Comparison of ENCODE assay signal across 8 cellular contexts in genomic region chr14:20412876-20413784, GRCh38. TPM values are rescaled to one million over a fixed set of nuclear protein-coding genes. Genes with fewer than 3 reads are reported as not detected.
DNase-seq lines count a peak whose midpoint lies in the region; ATAC-seq, FAIRE-seq and TF ChIP-seq lines count a peak whose summit lies in the region.

TSS of gene TEP1 (minus strand) at chr14:20413501. CDS start at chr14:20408439, 5,062 bp downstream.

- ATAC-seq in GM18909 (IDR thresholded peaks at IDR 0.05; ENCODE audit: poor library complexity, unreplicated experiment) (peak; percentile 79), HG03280 (IDR thresholded peaks at IDR 0.05; ENCODE audit: unreplicated experiment) (peak; percentile 73)

- POLR2A ChIA-PET in AG04450 (lab: Yijun Ruan, JAX), result interaction anchor here (0.6 to 2.3 kb wide), 7 partner anchors 22 to 269 kb away, joined by 3 to 19 read pairs (median 4); partner anchors contain the start of genes APEX1, OSGEP, PARP2 and PNP

- peaks cover 0 to 2% of the 10 kb centered on the region in 2 experiments for H3K36me3 ChIP-seq in keratinocyte (ENCODE audit: control insufficient read depth in 2 of 2, extremely low read depth in 1 of 2, insufficient read depth in 2 of 2, low read length in 2 of 2)

- no peaks in the 10 kb centered on the region for H3K9me1 ChIP-seq in keratinocyte (ENCODE audit: control insufficient read depth, extremely low read depth, insufficient read depth, low read length)

- H3K27ac ChIP-seq in AG04450 (ENCODE audit: low read depth, low read length), result peak within 1 kb of the TSS; percentile 94
- peak within 1 kb of the TSS; percentile 83 for H3K27ac ChIP-seq in keratinocyte (ENCODE audit: control insufficient read depth, insufficient read depth, low read length)

- no peaks in the 10 kb centered on the region for H4K20me1 ChIP-seq in keratinocyte (ENCODE audit: control insufficient read depth, extremely low read depth, insufficient read depth, low read length)

- CTCF ChIA-PET in AG04450 (lab: Charles Lee), result interaction anchor here (0.6 to 4.4 kb wide), 8 partner anchors 9 to 195 kb away, joined by 3 to 58 read pairs (median 34); partner anchors contain the start of genes APEX1, KLHL33 and OSGEP

- H3K4me3 ChIP-seq in AG04450 (ENCODE audit: low read depth, low read length), result peak within 1 kb of the TSS; percentile 88
- H3K4me3 ChIP-seq in keratinocyte (ENCODE audit: control insufficient read depth in 2 of 3, extremely low read depth in 1 of 3, insufficient read depth in 2 of 3, low read depth in 1 of 3, low read length in 3 of 3), result peak within 1 kb of the TSS; percentile 72 to 93 (median 82)

- peaks cover 6% of the 10 kb centered on the region for H3K4me1 ChIP-seq in keratinocyte (ENCODE audit: control insufficient read depth, extremely low read depth, insufficient read depth, low read length)

- peak within 1 kb of the TSS; percentile 97 for H2AFZ ChIP-seq in keratinocyte (ENCODE audit: control insufficient read depth, low read length)

- H3K27me3 ChIP-seq in AG04450 (ENCODE audit: control insufficient read depth, insufficient read depth, low read length) (no peaks in the 10 kb centered on the region), keratinocyte (ENCODE audit: control insufficient read depth, extremely low read depth, insufficient read depth, low read length) (no peaks in the 10 kb centered on the region)

- no peaks in the 10 kb centered on the region; the same call in 1 of the 2 replicates for H3K9me3 ChIP-seq in AG04450 (ENCODE audit: control insufficient read depth, insufficient read depth, low read length)
- H3K9me3 ChIP-seq in keratinocyte (ENCODE audit: control insufficient read depth, low read depth, low read length), result no peaks in the 10 kb centered on the region

- no peak for FAIRE-seq in keratinocyte (lab: Jason Lieb, UNC)

- H3K4me2 ChIP-seq in keratinocyte (ENCODE audit: control insufficient read depth, extremely low read depth, insufficient read depth, low read depth, low read length), result peak within 1 kb of the TSS; percentile 77

- H3K9ac ChIP-seq in keratinocyte (ENCODE audit: control insufficient read depth, extremely low read depth, insufficient read depth, low read length), result peak within 1 kb of the TSS; percentile 90

- H3K79me2 ChIP-seq in keratinocyte (ENCODE audit: control insufficient read depth, insufficient read depth, low read length), result peaks cover 19% of the 10 kb centered on the region

- dilution Hi-C loops in keratinocyte (cut with MboI; ENCODE audit: extremely low pct_ligation_motif_present, low sequenced_read_pairs), result no loop called here

- TF ChIP-seq CTCF in AG04450 (IDR thresholded peaks at IDR 0.05; ENCODE audit: low read depth, low read length) (no peak), keratinocyte (optimal IDR thresholded peaks at IDR 0.05 in 1 of 3, IDR thresholded peaks at IDR 0.05 in 1 of 3, conservative IDR thresholded peaks at IDR 0.05 in 1 of 3; ENCODE audit: extremely low read depth in 1 of 3, insufficient read depth in 2 of 3, low read length in 3 of 3) (no peak)

- peak; percentile 29 for DNase-seq in AG04450 (ENCODE audit: low read depth, low spot score)
- peak; percentile 65 to 82 for DNase-seq in NCI-H446 (lab: John Stamatoyannopoulos, UW)
- DNase-seq in activated CD4-positive, CD25-positive, alpha-beta regulatory T cell treated with anti-CD3 and anti-CD28 coated beads, Interleukin-2, amount 50 U/mL, for 72 hours, result peak; percentile 85
- peak; percentile 74 for DNase-seq in cerebellar cortex (ENCODE audit: low spot score)
- no peak for DNase-seq in keratinocyte (ENCODE audit: low read depth, low spot score)
- DNase-seq in stimulated activated CD4-positive, alpha-beta T cell treated with anti-CD3 and anti-CD28 coated beads, Interleukin-12 subunit alpha, Interleukin-12 subunit beta, amount 100 ng/mL, for 4 hours, result peak; percentile 70

RNA-seq across cellular contexts. Expression of gene TEP1, which starts in this region (rescaled TPM):
- polyA plus RNA-seq in AG04450 (2011; rRNA removed) (18.6 and 18.8 TPM in 2 replicates), keratinocyte (12.5 to 16.6 TPM (median 12.8 TPM) in 3 replicates)
- 30.4 and 32.3 TPM in 2 replicates for polyA minus RNA-seq in AG04450 (2011; rRNA and poly(A)+ RNA removed)
- polyA plus RNA-seq in keratinocyte (2011; ENCODE audit: low read depth), result 14.3 TPM
- polyA plus RNA-seq in keratinocyte (2011; cell fraction: cytosol; rRNA removed), result 5.5 and 8.1 TPM in 2 replicates
- polyA plus RNA-seq in keratinocyte (2011; cell fraction: nucleus; rRNA removed), result 66.0 and 69.7 TPM in 2 replicates
- polyA plus RNA-seq in keratinocyte (2012; ENCODE audit: low replicate concordance), result 11.8 and 13.7 TPM in 2 replicates
- polyA minus RNA-seq in keratinocyte, result 28.9 to 36.6 TPM (median 36.0 TPM) in 3 replicates
- polyA minus RNA-seq in keratinocyte (2011; cell fraction: cytosol; rRNA and poly(A)+ RNA removed), result 6.7 TPM
- 36.3 and 58.8 TPM in 2 replicates for polyA minus RNA-seq in keratinocyte (2011; cell fraction: nucleus; rRNA and poly(A)+ RNA removed)
